ENCODE assay signal across 8 cellular contexts in the genomic region with DNA sequence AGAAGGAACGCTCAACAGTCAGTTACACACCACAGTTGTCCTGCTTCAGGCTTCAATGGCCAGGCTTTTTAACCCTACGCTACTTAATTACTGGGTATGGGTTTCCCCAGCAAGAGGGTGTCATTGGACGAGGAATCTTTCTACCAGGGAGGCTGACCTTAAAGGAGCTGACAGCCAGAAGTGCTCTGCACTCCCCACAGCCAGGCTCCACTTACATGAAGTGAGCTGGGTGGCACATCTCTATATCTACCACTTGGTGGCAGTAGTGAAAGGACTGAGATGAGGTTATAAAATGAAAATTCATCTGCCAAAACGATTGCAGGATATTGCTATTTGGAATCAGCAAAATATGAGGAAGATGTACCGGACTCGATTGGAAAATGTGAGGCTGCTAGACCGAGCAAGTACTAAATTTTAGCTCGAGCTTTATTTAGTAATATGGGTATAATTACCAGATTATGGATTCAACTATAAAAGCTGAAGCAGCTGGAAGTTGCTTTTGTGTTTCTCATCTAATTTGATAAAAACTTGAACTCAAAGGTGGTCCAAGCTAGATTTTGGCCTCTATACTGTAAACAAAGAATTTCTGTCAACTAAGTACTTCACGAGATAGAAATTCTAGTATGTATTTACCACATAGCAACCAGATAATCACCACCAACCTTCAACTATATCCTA. TPM values are rescaled to one million over a fixed set of nuclear protein-coding genes. Genes with fewer than 3 reads are reported as not detected.
DNase-seq lines count a peak whose midpoint lies in the region; ATAC-seq, FAIRE-seq and TF ChIP-seq lines count a peak whose summit lies in the region.

No MANE protein-coding gene starts in this region.

- peak; percentile 75 for FAIRE-seq in keratinocyte (lab: Jason Lieb, UNC)

- H3K4me1 ChIP-seq in mammary epithelial cell (ENCODE audit: insufficient read depth, low read length) (peaks cover 13% of the 10 kb centered on the region), keratinocyte (ENCODE audit: control insufficient read depth, extremely low read depth, insufficient read depth, low read length) (peaks cover 8% of the 10 kb centered on the region)

- H4K20me1 ChIP-seq in mammary epithelial cell (ENCODE audit: insufficient read depth, low read length) = no peaks in the 10 kb centered on the region
- no peaks in the 10 kb centered on the region for H4K20me1 ChIP-seq in keratinocyte (ENCODE audit: control insufficient read depth, extremely low read depth, insufficient read depth, low read length)

- H2AFZ ChIP-seq in mammary epithelial cell (ENCODE audit: low read depth, low read length) (peak overlapping the region; percentile 24), keratinocyte (ENCODE audit: control insufficient read depth, low read length) (no peak overlapping the region)

- no peaks in the 10 kb centered on the region for H3K9me1 ChIP-seq in keratinocyte (ENCODE audit: control insufficient read depth, extremely low read depth, insufficient read depth, low read length)

- BruUV-seq in mammary epithelial cell (replicated peaks; lab: Mats Ljungman, UMichigan) = no TSS peak

- in situ Hi-C loops in mammary epithelial cell (cut with MboI; ENCODE audit: low sequenced_read_pairs in 2 of 2) = no loop called here

- no peak overlapping the region for H3K4me3 ChIP-seq in mammary epithelial cell (replicated peaks in 1 of 3; ENCODE audit: insufficient read depth in 1 of 3, low read depth in 2 of 3, low read length in 3 of 3)
- H3K4me3 ChIP-seq in keratinocyte (ENCODE audit: control insufficient read depth in 2 of 3, extremely low read depth in 1 of 3, insufficient read depth in 2 of 3, low read depth in 1 of 3, low read length in 3 of 3) = no peak overlapping the region

- CTCF ChIA-PET in RWPE1 (lab: Yijun Ruan, JAX) (interaction anchor here (0.6 to 2.7 kb wide), 16 partner anchors 9 to 1168 kb away, joined by 3 to 30 read pairs (median 4); no protein-coding TSS in a partner anchor), mammary epithelial cell (lab: Charles Lee; ENCODE audit: low non-redundant PET) (interaction anchor here (0.5 to 2.7 kb wide), 6 partner anchors 19 to 371 kb away, joined by 3 to 27 read pairs (median 8); partner anchors contain the start of gene CEP126)

- H3K4me2 ChIP-seq in mammary epithelial cell (ENCODE audit: insufficient read depth, low read depth, low read length) (no peak overlapping the region), keratinocyte (ENCODE audit: control insufficient read depth, extremely low read depth, insufficient read depth, low read depth, low read length) (no peak overlapping the region)

- dilution Hi-C loops in mammary epithelial cell (cut with HindIII; ENCODE audit: low sequenced_read_pairs) = loop anchor here (5.0 kb wide), 1 partner anchor 146 kb away; no protein-coding TSS in a partner anchor
- dilution Hi-C loops in keratinocyte (cut with MboI; ENCODE audit: extremely low pct_ligation_motif_present, low sequenced_read_pairs) = no loop called here

- intact Hi-C loops in mammary epithelial cell (cut with micrococcal nuclease) = loop anchor here (1.0 to 5.0 kb wide), 7 partner anchors 19 to 806 kb away; partner anchors contain the start of genes ANGPTL5 and CEP126

- DNase-seq in SHP77 (lab: John Stamatoyannopoulos, UW) (peak; percentile 27 to 40), SHP77 treated with DMSO at 0.1 percent for 48 hours (lab: John Stamatoyannopoulos, UW) (no peak), HT1080 (ENCODE audit: low read depth) (peak; percentile 55), RWPE1 (ENCODE audit: low spot score) (peak; percentile 71), mammary epithelial cell (peak; percentile 36), keratinocyte (ENCODE audit: low read depth, low spot score) (no peak)
- peak; percentile 5 for DNase-seq in stimulated activated CD8-positive, alpha-beta memory T cell treated with anti-CD3 and anti-CD28 coated beads, Interleukin-12 subunit alpha, Interleukin-12 subunit beta, amount 100 ng/mL, for 1 hour (ENCODE audit: low read depth)

- H3K27me3 ChIP-seq in mammary epithelial cell (ENCODE audit: insufficient read depth, low read length) (no peaks in the 10 kb centered on the region), keratinocyte (ENCODE audit: control insufficient read depth, extremely low read depth, insufficient read depth, low read length) (no peaks in the 10 kb centered on the region)

- H3K36me3 ChIP-seq in mammary epithelial cell (ENCODE audit: insufficient read depth, low read length) (no peaks in the 10 kb centered on the region), keratinocyte (ENCODE audit: control insufficient read depth in 2 of 2, extremely low read depth in 1 of 2, insufficient read depth in 2 of 2, low read length in 2 of 2) (no peaks in the 10 kb centered on the region)

- H3K9ac ChIP-seq in mammary epithelial cell (ENCODE audit: insufficient read depth, low read length) (no peak overlapping the region), keratinocyte (ENCODE audit: control insufficient read depth, extremely low read depth, insufficient read depth, low read length) (no peak overlapping the region)

- H3K79me2 ChIP-seq in mammary epithelial cell (ENCODE audit: insufficient read depth, low read length) (no peaks in the 10 kb centered on the region), keratinocyte (ENCODE audit: control insufficient read depth, insufficient read depth, low read length) (no peaks in the 10 kb centered on the region)

- ATAC-seq in GM21576 (IDR thresholded peaks at IDR 0.05; ENCODE audit: unreplicated experiment) = peak; percentile 83

- WGBS in mammary epithelial cell (ENCODE audit: low coverage, missing lambda C conversion rate) = 15% methylated on average over 9 of the region's 9 CpGs

- TF ChIP-seq CTCF in RWPE1 (conservative IDR thresholded peaks at IDR 0.05; ENCODE audit: low read depth) (peak; percentile 83), mammary epithelial cell (conservative IDR thresholded peaks at IDR 0.05 in 1 of 2, IDR thresholded peaks at IDR 0.05 in 1 of 2; ENCODE audit: extremely low read depth in 1 of 2, insufficient read depth in 1 of 2, low read depth in 1 of 2, low read length in 2 of 2) (peak; percentile 82 to 84), keratinocyte (optimal IDR thresholded peaks at IDR 0.05 in 1 of 3, IDR thresholded peaks at IDR 0.05 in 1 of 3, conservative IDR thresholded peaks at IDR 0.05 in 1 of 3; ENCODE audit: extremely low read depth in 1 of 3, insufficient read depth in 2 of 3, low read length in 3 of 3) (peak; percentile 73 to 90 (median 74))

- H3K27ac ChIP-seq in RWPE1 = no peak overlapping the region
- H3K27ac ChIP-seq in mammary epithelial cell (ENCODE audit: insufficient read depth, low read depth, low read length) = no peak overlapping the region
- H3K27ac ChIP-seq in keratinocyte (ENCODE audit: control insufficient read depth, insufficient read depth, low read length) = no peak overlapping the region

- peaks cover 6% of the 10 kb centered on the region for H3K9me3 ChIP-seq in mammary epithelial cell (replicated peaks; ENCODE audit: insufficient read depth, low read length)
- no peaks in the 10 kb centered on the region for H3K9me3 ChIP-seq in keratinocyte (ENCODE audit: control insufficient read depth, low read depth, low read length)

- POLR2A ChIA-PET in RWPE1 (lab: Yijun Ruan, JAX; ENCODE audit: low non-redundant PET) = no interaction called here

RNA-seq across cellular contexts. Expression of gene CEP126, which starts 54.0 kb away (rescaled TPM):
- 0.43 and 1.2 TPM in 2 replicates for total RNA-seq in HT1080 (2014; rRNA removed; shearing (Covaris generic))
- polyA plus RNA-seq in HT1080 (2015; cell fraction: cytosol; rRNA removed) = 1.5 and 2.9 TPM in 2 replicates
- polyA plus RNA-seq in HT1080 (2015; cell fraction: nucleus; rRNA removed) = 2.7 and 3.7 TPM in 2 replicates
- total RNA-seq in mammary epithelial cell = 1 to 10 TPM; 2.2 to 2.8 TPM
- polyA plus RNA-seq in mammary epithelial cell (0.76 TPM), keratinocyte (1.2 to 3.4 TPM (median 2.5 TPM) in 3 replicates)
- polyA minus RNA-seq in mammary epithelial cell (1.1 TPM), keratinocyte (0.79 to 3.5 TPM (median 1.2 TPM) in 3 replicates)
- polyA plus RNA-seq in keratinocyte (2011; ENCODE audit: low read depth) = 1.00 TPM
- 0.86 and 2.2 TPM in 2 replicates for polyA plus RNA-seq in keratinocyte (2011; cell fraction: cytosol; rRNA removed)
- polyA plus RNA-seq in keratinocyte (2011; cell fraction: nucleus; rRNA removed) = 3.3 and 4.9 TPM in 2 replicates
- polyA plus RNA-seq in keratinocyte (2012; ENCODE audit: low replicate concordance) = 1.00 and 1.1 TPM in 2 replicates
- 1.9 TPM for polyA minus RNA-seq in keratinocyte (2011; cell fraction: cytosol; rRNA and poly(A)+ RNA removed)
- polyA minus RNA-seq in keratinocyte (2011; cell fraction: nucleus; rRNA and poly(A)+ RNA removed) = 1.6 and 3.2 TPM in 2 replicates

RNA-seq across cellular contexts. Expression of gene ANGPTL5, which starts 55.5 kb away (rescaled TPM):
- total RNA-seq in HT1080 (2014; rRNA removed; shearing (Covaris generic)) = not detected in 2 replicates
- not detected in 2 replicates for polyA plus RNA-seq in HT1080 (2015; cell fraction: cytosol; rRNA removed)
- polyA plus RNA-seq in HT1080 (2015; cell fraction: nucleus; rRNA removed) = not detected in 2 replicates
- not detected for total RNA-seq in mammary epithelial cell
- polyA plus RNA-seq in mammary epithelial cell (not detected), keratinocyte (0.03 TPM in 1 of 3 replicates, not detected in the others)
- polyA minus RNA-seq in mammary epithelial cell (not detected), keratinocyte (not detected in 3 replicates)
- not detected for polyA plus RNA-seq in keratinocyte (2011; ENCODE audit: low read depth)
- polyA plus RNA-seq in keratinocyte (2011; cell fraction: cytosol; rRNA removed) = not detected in 2 replicates
- polyA plus RNA-seq in keratinocyte (2011; cell fraction: nucleus; rRNA removed) = not detected in 2 replicates
- not detected in 2 replicates for polyA plus RNA-seq in keratinocyte (2012; ENCODE audit: low replicate concordance)
- polyA minus RNA-seq in keratinocyte (2011; cell fraction: cytosol; rRNA and poly(A)+ RNA removed) = not detected
- polyA minus RNA-seq in keratinocyte (2011; cell fraction: nucleus; rRNA and poly(A)+ RNA removed) = not detected in 2 replicates

Comparison
In these comparisons a context has a peak if more than half of its experiments do, and no peak if none do; other contexts are left out.
1. DNase-seq: peak in SHP77 (2 of 2), HT1080 (single experiment), RWPE1 (single experiment), mammary epithelial cell (single experiment) and stimulated activated CD8-positive, alpha-beta memory T cell treated with anti-CD3 and anti-CD28 coated beads, Interleukin-12 subunit alpha, Interleukin-12 subunit beta, amount 100 ng/mL, for 1 hour (single experiment); none in SHP77 treated with DMSO at 0.1 percent for 48 hours (single experiment) and keratinocyte (single experiment).
2. Peak in every context shown above with its lines, with median percentiles within 50 percentile points of each other: CTCF ChIP-seq.